ENCODE assay signal across 8 cellular contexts in the genomic region with DNA sequence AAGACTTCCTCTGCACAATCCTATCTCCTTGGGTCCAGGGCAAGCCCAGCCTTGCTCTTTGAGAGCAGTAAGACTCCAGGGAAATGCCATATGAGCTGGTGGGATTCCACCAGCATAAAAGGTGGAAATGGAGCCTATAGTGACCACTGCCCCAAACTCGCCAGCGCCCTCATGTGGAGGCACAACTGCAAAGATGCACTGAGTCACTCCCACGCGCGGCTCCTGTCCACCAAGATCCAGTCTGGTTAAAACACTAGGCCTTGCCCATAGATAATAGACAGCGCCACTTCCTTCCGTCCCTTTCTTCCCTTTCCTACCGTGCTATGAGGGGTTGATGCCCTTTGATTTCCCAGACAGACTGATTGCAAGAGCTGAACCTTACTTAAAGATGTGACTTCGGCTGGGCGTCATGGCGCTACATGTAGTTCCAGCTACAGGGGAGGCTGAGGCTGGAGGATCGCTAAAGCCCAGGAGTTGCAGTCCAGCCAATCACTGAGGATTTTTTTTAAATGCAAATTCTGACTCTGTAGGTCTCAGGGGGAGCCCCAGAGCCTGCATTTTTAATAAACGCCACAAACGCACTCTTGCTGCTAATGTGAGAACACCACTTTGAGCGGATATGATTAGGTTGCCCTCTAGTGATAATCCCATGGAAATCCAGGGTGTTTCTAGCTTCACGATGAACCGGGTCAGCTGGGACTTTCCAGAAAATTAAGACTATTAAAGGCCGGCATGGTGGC.
DNase-seq lines count a peak whose midpoint lies in the region; ATAC-seq and TF ChIP-seq lines count a peak whose summit lies in the region.

No MANE protein-coding gene starts in this region.

- H3K9me3 ChIP-seq in WERI-Rb-1 (ENCODE audit: severe bottlenecking) (no peaks in the 10 kb centered on the region), transverse colon (no peaks in the 10 kb centered on the region)

- peak; percentile 27; the same call in 1 of the 2 replicates for TF ChIP-seq CTCF in WERI-Rb-1 (IDR thresholded peaks at IDR 0.05; ENCODE audit: low read depth, low read length)
- TF ChIP-seq CTCF in transverse colon (IDR thresholded peaks at IDR 0.05) = peak; percentile 40 to 50 (median 46)

- no peaks in the 10 kb centered on the region for H3K4me1 ChIP-seq in transverse colon

- DNase-seq in NCI-H1694 treated with DMSO at 0.1 percent for 48 hours (lab: John Stamatoyannopoulos, UW) = peak; percentile 54
- no peak for DNase-seq in NCI-H1694 (lab: John Stamatoyannopoulos, UW)
- DNase-seq in Jurkat, Clone E6-1 (ENCODE audit: low read depth, low spot score) = peak; percentile 19
- no peak for DNase-seq in WERI-Rb-1
- DNase-seq in iPS-NIHi11 (ENCODE audit: low spot score) = peak; percentile 64
- peak; percentile 24 for DNase-seq in transverse colon

- no peak for TF ChIP-seq EP300 in transverse colon (IDR thresholded peaks at IDR 0.05; ENCODE audit: low read depth)

- TF ChIP-seq POLR2A in transverse colon (IDR thresholded peaks at IDR 0.05) = no peak

- H3K36me3 ChIP-seq in WERI-Rb-1 (no peaks in the 10 kb centered on the region), transverse colon (no peaks in the 10 kb centered on the region)

- in situ Hi-C loops in transverse colon (cut with MboI; ENCODE audit: low pct_ligation_motif_present in 1 of 4, low pct_unique_long_range_greater_than_20kb in 1 of 4, low sequenced_read_pairs in 3 of 4) = loop anchor here in 2 of 4 donors (25.0 kb wide), 1 partner anchor 348 kb away; no protein-coding TSS in a partner anchor

- H3K27me3 ChIP-seq in WERI-Rb-1 (ENCODE audit: insufficient read depth, low read depth, severe bottlenecking) (no peaks in the 10 kb centered on the region), transverse colon (no peaks in the 10 kb centered on the region)

- H3K27ac ChIP-seq in WERI-Rb-1 (no peak overlapping the region), transverse colon (no peak overlapping the region)

- WGBS in transverse colon (ENCODE audit: low coverage in 1 of 2), 2 donors = 0 to 62% methylated on average over 1 to 18 of the region's 18 CpGs

- no peak for ATAC-seq in HG03025 (IDR thresholded peaks at IDR 0.05; ENCODE audit: low FRiP score, unreplicated experiment)
- ATAC-seq in GM19035 (IDR thresholded peaks at IDR 0.05; ENCODE audit: unreplicated experiment) = no peak

- no peak overlapping the region for H3K4me3 ChIP-seq in Jurkat, Clone E6-1 (ENCODE audit: low read length)
- no peak overlapping the region for H3K4me3 ChIP-seq in WERI-Rb-1 (ENCODE audit: low read depth, low read length)
- no peak overlapping the region for H3K4me3 ChIP-seq in transverse colon

- intact Hi-C loops in transverse colon (cut with DNase I; ENCODE audit: low total_unique reads) = no loop called here

Comparison
In these comparisons a context has a peak if more than half of its experiments do, and no peak if none do; other contexts are left out.
1. DNase-seq: peak in NCI-H1694 treated with DMSO at 0.1 percent for 48 hours (single experiment), Jurkat, Clone E6-1 (single experiment), iPS-NIHi11 (single experiment) and transverse colon (single experiment); none in NCI-H1694 (single experiment) and WERI-Rb-1 (single experiment).